Comparison of ENCODE assay signal across 13 cellular contexts in the genomic region with DNA sequence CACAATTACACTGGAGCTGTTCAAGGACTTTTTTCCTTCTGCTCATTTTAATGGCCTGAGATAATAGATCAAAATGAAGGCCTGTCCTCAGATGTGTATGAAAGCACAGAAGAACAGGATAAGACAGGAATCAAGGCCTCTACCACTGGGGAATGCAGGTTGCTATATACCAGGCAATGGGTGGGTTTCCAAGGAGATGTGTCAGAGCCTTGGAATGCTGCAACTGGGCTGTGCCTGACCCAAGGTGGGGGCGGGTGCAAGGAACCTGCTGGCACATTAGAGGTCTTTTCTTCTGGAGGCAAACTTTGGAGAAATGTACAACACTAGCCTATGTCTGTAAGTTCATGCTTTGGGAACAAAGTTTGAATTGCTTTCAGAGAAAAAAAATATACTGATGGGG. TPM values are rescaled to one million over a fixed set of nuclear protein-coding genes. Genes with fewer than 3 reads are reported as not detected.
DNase-seq lines count a peak whose midpoint lies in the region; ATAC-seq, FAIRE-seq and TF ChIP-seq lines count a peak whose summit lies in the region.
"Had no signal": no experiment of that assay in that cellular context is flagged by ENCODE, and none has a peak within 500 bp of the region (broad histone marks: within the 10 kb centered on the region; RNA-seq: fewer than 3 reads in every experiment).

No MANE protein-coding gene starts in this region.

- no peak overlapping the region for H3K4me3 ChIP-seq in A549

- peaks cover 57% of the 10 kb centered on the region for H3K4me1 ChIP-seq in A549

- FAIRE-seq in A549 (lab: Jason Lieb, UNC) (no peak), HTR-8/SVneo (lab: Jason Lieb, UNC) (no peak)

- no peak for TF ChIP-seq EP300 in A549 (IDR thresholded peaks at IDR 0.05)

- peak; percentile 58 to 79; a peak in 5 of 6 replicates for ATAC-seq in A549
- no peak for ATAC-seq in HG03097 (IDR thresholded peaks at IDR 0.05; ENCODE audit: low FRiP score, unreplicated experiment)
- ATAC-seq: activated CD8-positive, alpha-beta T cell treated with anti-CD3 and anti-CD28 coated beads for 36 hours; esophagus mucosa had no signal

- H3K27ac ChIP-seq in A549, result peak overlapping the region; percentile 75 to 81

- no peaks in the 10 kb centered on the region for H3K9me3 ChIP-seq in A549

- peak; percentile 76 to 89 for DNase-seq in A549 (ENCODE audit: low read depth in 1 of 2, low spot score in 1 of 2)
- peak; percentile 77 for DNase-seq in HTR-8/SVneo (ENCODE audit: insufficient read length, low spot score)
- peak; percentile 89 for DNase-seq in astrocyte of the hippocampus (ENCODE audit: low read depth, low spot score)
- peak; percentile 85 for DNase-seq in iPS-NIHi7 (ENCODE audit: extremely low spot score)
- no peak for DNase-seq in midbrain (lab: John Stamatoyannopoulos, UW)
- no peak for DNase-seq in cortex of kidney (lab: John Stamatoyannopoulos, UW)
- DNase-seq in stimulated activated naive CD4-positive, alpha-beta T cell treated with Interleukin-2 at 50 U/mL for 16 hours (lab: John Stamatoyannopoulos, UW), result no peak
- DNase-seq: 8988T; activated CD8-positive, alpha-beta T cell treated with anti-CD3 and anti-CD28 coated beads for 36 hours; NCI-H2171 treated with DMSO at 0.1 percent for 48 hours; Right ventricle myocardium superior had no signal

- H3K4me2 ChIP-seq in A549, result peak overlapping the region; percentile 66

- CTCF ChIA-PET in A549 (lab: Yijun Ruan, JAX), result interaction anchor here (0.6 to 1.4 kb wide), 2 partner anchors 17 to 63 kb away, joined by 3 read pairs; no protein-coding TSS in a partner anchor

- WGBS in A549 (ENCODE audit: missing lambda C conversion rate), result 0% methylated on average over 1 of the region's 1 CpG

- TF ChIP-seq CTCF in A549 (IDR thresholded peaks at IDR 0.05), result no peak

- no peak; a peak in 1 of 5 replicates for TF ChIP-seq RAD21 in A549 (conservative IDR thresholded peaks at IDR 0.05 in 1 of 2, IDR thresholded peaks at IDR 0.05 in 1 of 2)

- POLR2A ChIA-PET in A549 (lab: Yijun Ruan, JAX), result interaction anchor here (1.1 kb wide), 1 partner anchor 16 kb away, joined by 3 read pairs; no protein-coding TSS in a partner anchor

- TF ChIP-seq POLR2A in A549 (IDR thresholded peaks at IDR 0.05; ENCODE audit: low read length), result no peak

TF ChIP-seq in A549, 52 proteins besides CTCF, POLR2A, EP300 and RAD21:
- TF ChIP-seq NPAS2 (CRISPR knock-in tag; IDR thresholded peaks at IDR 0.05; ENCODE audit: borderline replicate concordance), result no peak
- TF ChIP-seq, protein P1, sequence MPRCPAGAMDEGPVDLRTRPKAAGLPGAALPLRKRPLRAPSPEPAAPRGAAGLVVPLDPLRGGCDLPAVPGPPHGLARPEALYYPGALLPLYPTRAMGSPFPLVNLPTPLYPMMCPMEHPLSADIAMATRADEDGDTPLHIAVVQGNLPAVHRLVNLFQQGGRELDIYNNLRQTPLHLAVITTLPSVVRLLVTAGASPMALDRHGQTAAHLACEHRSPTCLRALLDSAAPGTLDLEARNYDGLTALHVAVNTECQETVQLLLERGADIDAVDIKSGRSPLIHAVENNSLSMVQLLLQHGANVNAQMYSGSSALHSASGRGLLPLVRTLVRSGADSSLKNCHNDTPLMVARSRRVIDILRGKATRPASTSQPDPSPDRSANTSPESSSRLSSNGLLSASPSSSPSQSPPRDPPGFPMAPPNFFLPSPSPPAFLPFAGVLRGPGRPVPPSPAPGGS (IDR thresholded peaks at IDR 0.05), result no peak
- no peak for TF ChIP-seq HOXB13 (CRISPR knock-in tag; IDR thresholded peaks at IDR 0.05; ENCODE audit: low read depth)
- TF ChIP-seq SMC3 (IDR thresholded peaks at IDR 0.05), result no peak
- TF ChIP-seq GATA3 (IDR thresholded peaks at IDR 0.05; ENCODE audit: borderline replicate concordance), result peak; percentile 69; the same call in 1 of the 2 replicates
- peak in 1 of 2 experiments; percentile 65; a peak in 1 of 4 replicates for TF ChIP-seq CEBPB (IDR thresholded peaks at IDR 0.05)
- TF ChIP-seq ZNF302 (CRISPR knock-in tag; IDR thresholded peaks at IDR 0.05), result 0 out of 2 replicates have a peak, but pooled peaks have one; percentile 22
- TF ChIP-seq, protein P2, sequence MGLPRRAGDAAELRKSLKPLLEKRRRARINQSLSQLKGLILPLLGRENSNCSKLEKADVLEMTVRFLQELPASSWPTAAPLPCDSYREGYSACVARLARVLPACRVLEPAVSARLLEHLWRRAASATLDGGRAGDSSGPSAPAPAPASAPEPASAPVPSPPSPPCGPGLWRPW (IDR thresholded peaks at IDR 0.05), result no peak
- peak; percentile 70; the same call in 1 of the 2 replicates for TF ChIP-seq MAX (IDR thresholded peaks at IDR 0.05)
- TF ChIP-seq JUNB (IDR thresholded peaks at IDR 0.05), result 0 out of 2 replicates have a peak, but pooled peaks have one; percentile 27
- TF ChIP-seq FOSB (CRISPR knock-in tag; IDR thresholded peaks at IDR 0.05), result no peak
- TF ChIP-seq CBX8 (IDR thresholded peaks at IDR 0.05), result no peak
- no peak for TF ChIP-seq PHF8 (IDR thresholded peaks at IDR 0.05; ENCODE audit: borderline replicate concordance, low read depth)
- TF ChIP-seq ESRRA (IDR thresholded peaks at IDR 0.05; ENCODE audit: borderline replicate concordance, low read length), result no peak
- TF ChIP-seq HOXB5 (CRISPR knock-in tag; IDR thresholded peaks at IDR 0.05), result peak; percentile 41; the same call in 1 of the 2 replicates
- no peak for TF ChIP-seq RARB (CRISPR knock-in tag; IDR thresholded peaks at IDR 0.05)
- TF ChIP-seq CHD2 (IDR thresholded peaks at IDR 0.05; ENCODE audit: low read length, partially characterized antibody), result no peak
- no peak for TF ChIP-seq TFCP2L1 (CRISPR knock-in tag; IDR thresholded peaks at IDR 0.05)
- TF ChIP-seq, protein P3, sequence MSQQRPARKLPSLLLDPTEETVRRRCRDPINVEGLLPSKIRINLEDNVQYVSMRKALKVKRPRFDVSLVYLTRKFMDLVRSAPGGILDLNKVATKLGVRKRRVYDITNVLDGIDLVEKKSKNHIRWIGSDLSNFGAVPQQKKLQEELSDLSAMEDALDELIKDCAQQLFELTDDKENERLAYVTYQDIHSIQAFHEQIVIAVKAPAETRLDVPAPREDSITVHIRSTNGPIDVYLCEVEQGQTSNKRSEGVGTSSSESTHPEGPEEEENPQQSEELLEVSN (IDR thresholded peaks at IDR 0.05; ENCODE audit: borderline replicate concordance, low read depth), result no peak
- TF ChIP-seq EHF (CRISPR knock-in tag; IDR thresholded peaks at IDR 0.05), result no peak; the same call in 1 of the 2 replicates
- TF ChIP-seq FOSL2 (IDR thresholded peaks at IDR 0.05), result no peak
- TF ChIP-seq FOSL2 (CRISPR knock-in tag; IDR thresholded peaks at IDR 0.05), result peak; percentile 76
- no peak for TF ChIP-seq ZC3H11A (IDR thresholded peaks at IDR 0.05)
- no peak for TF ChIP-seq MYC (IDR thresholded peaks at IDR 0.05; ENCODE audit: borderline replicate concordance, low read length)
- TF ChIP-seq SREBF2 (IDR thresholded peaks at IDR 0.05), result no peak
- TF ChIP-seq TP53 (CRISPR knock-in tag; IDR thresholded peaks at IDR 0.05), result no peak
- TF ChIP-seq KDM1A (IDR thresholded peaks at IDR 0.05; ENCODE audit: low read depth), result no peak
- no peak for TF ChIP-seq RFX5 (IDR thresholded peaks at IDR 0.05)
- TF ChIP-seq CBX2 (IDR thresholded peaks at IDR 0.05; ENCODE audit: borderline replicate concordance, low read depth), result no peak
- TF ChIP-seq FOXS1 (CRISPR knock-in tag; IDR thresholded peaks at IDR 0.05), result 0 out of 2 replicates have a peak, but pooled peaks have one; percentile 34
- no peak for TF ChIP-seq HDAC2 (IDR thresholded peaks at IDR 0.05)
- no peak for TF ChIP-seq RCOR1 (IDR thresholded peaks at IDR 0.05; ENCODE audit: low read depth, low read length)

RNA-seq across cellular contexts. Expression of gene LAMC2, which starts 21.7 kb away (rescaled TPM):
- polyA plus RNA-seq in A549 (2011; rRNA removed) (24.1 and 27.1 TPM in 2 replicates), A549 (2017; fragmentation: RNase III; extraction: RNeasy Plus Mini Kit Qiagen cat#74134 plus additional on column Dnase treatment) (8.5 to 11.4 TPM (median 9.6 TPM) in 3 replicates)
- polyA plus RNA-seq in A549 (2012; cell fraction: cytosol; rRNA removed), result 4.7 and 5.7 TPM in 2 replicates
- polyA plus RNA-seq in A549 (2012; cell fraction: nucleus; rRNA removed), result 14.6 and 17.1 TPM in 2 replicates
- 23.6 and 28.6 TPM in 2 replicates for polyA minus RNA-seq in A549 (2011; rRNA and poly(A)+ RNA removed)

Comparison
In these comparisons a context has a peak if more than half of its experiments do, and no peak if none do; other contexts are left out.
1. DNase-seq: peak in A549 (2 of 2), HTR-8/SVneo (single experiment), astrocyte of the hippocampus (single experiment) and iPS-NIHi7 (single experiment); none in midbrain (single experiment), cortex of kidney (single experiment) and stimulated activated naive CD4-positive, alpha-beta T cell treated with Interleukin-2 at 50 U/mL for 16 hours (single experiment).